ENCODE assay signal across 14 cellular contexts in the genomic region with DNA sequence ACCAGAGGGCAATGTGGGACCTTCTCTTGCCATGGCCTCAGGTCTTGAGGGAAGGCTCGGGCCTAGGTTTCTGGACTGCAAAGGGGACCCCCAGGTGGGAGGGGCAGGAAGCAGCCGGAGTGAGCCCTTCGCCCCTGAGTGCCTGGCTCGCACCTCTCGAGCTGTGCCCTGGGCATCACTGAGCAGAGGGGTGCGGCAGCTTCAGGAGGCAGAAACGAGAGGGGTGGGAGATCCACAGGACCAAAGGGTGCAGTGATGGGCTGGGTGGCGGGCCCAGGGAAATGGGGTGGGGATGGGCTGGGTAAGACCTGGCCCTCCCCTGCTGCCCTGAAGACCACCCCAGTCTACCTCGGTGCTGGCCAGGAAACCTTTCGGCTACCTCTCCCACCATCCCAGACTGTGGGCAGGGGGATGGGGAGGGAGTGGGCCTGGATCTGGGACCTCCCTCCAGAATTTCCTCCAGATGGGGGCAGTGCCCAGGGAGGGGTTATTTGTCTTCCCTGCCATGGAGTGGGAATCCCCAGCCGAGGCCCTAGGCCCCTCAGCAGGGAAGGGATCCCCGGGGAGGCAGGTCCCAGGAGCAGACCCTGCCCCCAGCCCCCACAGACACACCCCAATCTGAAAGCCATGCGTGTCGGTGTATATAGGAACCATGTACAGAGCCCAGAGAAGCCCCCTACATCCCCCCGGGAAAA. TPM values are rescaled to one million over a fixed set of nuclear protein-coding genes. Genes with fewer than 3 reads are reported as not detected.
"Had no signal": no experiment of that assay in that cellular context is flagged by ENCODE, and none has a peak within 500 bp of the region (broad histone marks: within the 10 kb centered on the region; RNA-seq: fewer than 3 reads in every experiment).

No MANE protein-coding gene starts in this region.

- H3K4me3 ChIP-seq: colonic mucosa, esophagus muscularis mucosa, prostate gland, smooth muscle cell, stomach had no signal

- H3K36me3 ChIP-seq: colonic mucosa, prostate gland had no signal

- H3K27ac Mint-ChIP-seq: activated naive CD4-positive, alpha-beta T cell treated with anti-CD3 and anti-CD28 coated beads for 36 hours; activated T-helper 1 cell treated with anti-CD3 and anti-CD28 coated beads, Interleukin-12 subunit alpha, Interleukin-12 subunit beta, Interleukin-2, Interleukin-4 antibody, amounts not matched to agents 30 ng/mL and 10 ng/mL and 1 ng/mL, durations not matched to agents 14 hours and 24 hours and 36 hours had no signal

- DNase-seq: activated CD4-positive, alpha-beta T cell treated with anti-CD3 and anti-CD28 coated beads, Interleukin-2, amount 50 U/mL, for 1 hour; activated naive CD4-positive, alpha-beta T cell treated with anti-CD3 and anti-CD28 coated beads for 36 hours; colonic mucosa; islet precursor cell; natural killer cell; stomach had no signal

- H3K4me2 ChIP-seq: smooth muscle cell had no signal

- H3K9me3 ChIP-seq: colonic mucosa, esophagus muscularis mucosa, prostate gland, stomach had no signal

- H3K9me3 Mint-ChIP-seq: activated naive CD4-positive, alpha-beta T cell treated with anti-CD3 and anti-CD28 coated beads for 36 hours; activated T-helper 1 cell treated with anti-CD3 and anti-CD28 coated beads, Interleukin-12 subunit alpha, Interleukin-12 subunit beta, Interleukin-2, Interleukin-4 antibody, amounts not matched to agents 30 ng/mL and 10 ng/mL and 1 ng/mL, durations not matched to agents 14 hours and 24 hours and 36 hours; natural killer cell had no signal

- H3K4me1 ChIP-seq: colonic mucosa, prostate gland had no signal

- H3K36me3 Mint-ChIP-seq: natural killer cell had no signal

- H3K27ac ChIP-seq: colonic mucosa, prostate gland had no signal

- H3K4me3 Mint-ChIP-seq: activated naive CD4-positive, alpha-beta T cell treated with anti-CD3 and anti-CD28 coated beads for 36 hours; activated T-helper 1 cell treated with anti-CD3 and anti-CD28 coated beads, Interleukin-12 subunit alpha, Interleukin-12 subunit beta, Interleukin-2, Interleukin-4 antibody, amounts not matched to agents 30 ng/mL and 10 ng/mL and 1 ng/mL, durations not matched to agents 14 hours and 24 hours and 36 hours; natural killer cell had no signal

- H3K27me3 ChIP-seq: colonic mucosa, esophagus muscularis mucosa, stomach had no signal

RNA-seq across cellular contexts. Expression of gene A3GALT2, which starts 21.3 kb away (rescaled TPM):
- total RNA-seq: activated CD8-positive, alpha-beta memory T cell treated with anti-CD3 and anti-CD28 coated beads for 36 hours; activated naive CD4-positive, alpha-beta T cell treated with anti-CD3 and anti-CD28 coated beads for 36 hours; activated T-helper 1 cell treated with anti-CD3 and anti-CD28 coated beads, Interleukin-12 subunit alpha, Interleukin-12 subunit beta, Interleukin-2, Interleukin-4 antibody, amounts not matched to agents 30 ng/mL and 10 ng/mL and 1 ng/mL, durations not matched to agents 14 hours and 24 hours and 36 hours; colonic mucosa; esophagus muscularis mucosa; mucosa of gallbladder; natural killer cell; right cardiac atrium; smooth muscle cell; stomach had no signal
- polyA plus RNA-seq: right cardiac atrium, smooth muscle cell, stomach, thymus had no signal
